11 cellular contexts compared by ENCODE assay signal in genomic region chr1:148532158-148532557, GRCh38. TPM values are rescaled to one million over a fixed set of nuclear protein-coding genes. Genes with fewer than 3 reads are reported as not detected.
DNase-seq lines count a peak whose midpoint lies in the region; ATAC-seq and TF ChIP-seq lines count a peak whose summit lies in the region.
"Not testable (repeated sequence)": the region's sequence is repeated elsewhere in the genome, so short reads cannot be mapped to it uniquely, and the experiment has no call there.
"Had no signal": no experiment of that assay in that cellular context is flagged by ENCODE, and none has a peak within 500 bp of the region (broad histone marks: within the 10 kb centered on the region; RNA-seq: fewer than 3 reads in every experiment).

No MANE protein-coding gene starts in this region.

- not testable (repeated sequence) for H3K9me3 Mint-ChIP-seq in GM23338, WTC11

- H3K27me3 Mint-ChIP-seq in GM23338 (ENCODE audit: insufficient read depth, low read depth, poor library complexity); WTC11 (ENCODE audit: low read depth): not testable (repeated sequence)

- BruUV-seq in Panc1 (replicated peaks; lab: Mats Ljungman, UMichigan), result not testable (repeated sequence)

- H3K9me3 ChIP-seq in Panc1 (ENCODE audit: control insufficient read depth, insufficient read depth, low read depth, low read length), result not testable (repeated sequence)

- intact Hi-C loops in Panc1 (cut with micrococcal nuclease; ENCODE audit: unreplicated experiment), result not testable (repeated sequence)

- H3K4me2 ChIP-seq in GM23338, result not testable (repeated sequence)

- not testable (repeated sequence) for H3K4me3 Mint-ChIP-seq in GM23338, WTC11

- H3K36me3 ChIP-seq in GM23338 (ENCODE audit: insufficient read depth); Panc1 (ENCODE audit: control insufficient read depth, insufficient read depth, low read length): not testable (repeated sequence)

- POLR2A ChIA-PET in Panc1 (lab: Charles Lee); WTC11 (lab: Charles Lee): not testable (repeated sequence)

- CTCF ChIA-PET in Panc1 (lab: Charles Lee); WTC11 (lab: Charles Lee): not testable (repeated sequence)

- not testable (repeated sequence) for H4K20me1 ChIP-seq in GM23338 (replicated peaks; ENCODE audit: insufficient read depth)

- H3K4me1 Mint-ChIP-seq in GM23338, WTC11: not testable (repeated sequence)

- TF ChIP-seq CTCF in GM23338 (conservative IDR thresholded peaks at IDR 0.05; ENCODE audit: low read depth in 2 of 2), result peak in 1 of 2 experiments; percentile 35; a peak in 2 of 4 replicates
- TF ChIP-seq CTCF in Panc1 (IDR thresholded peaks at IDR 0.05), result peak; percentile 17
- TF ChIP-seq CTCF in WTC11 (IDR thresholded peaks at IDR 0.05); fibroblast of mammary gland (conservative IDR thresholded peaks at IDR 0.05; ENCODE audit: control insufficient read depth, insufficient read depth, low read depth, low read length): not testable (repeated sequence)

- DNase-seq in GM23338 (ENCODE audit: low spot score) (peak; percentile 23), M059J (ENCODE audit: low read depth) (peak; percentile 3), WTC11 (ENCODE audit: low spot score) (peak; percentile 13), fibroblast of mammary gland (ENCODE audit: low read depth) (peak; percentile 0), islet precursor cell (peak; percentile 45), renal cortical epithelial cell (ENCODE audit: low read depth) (peak; percentile 0)
- DNase-seq in Panc1 (ENCODE audit: low read depth, low spot score), result not testable (repeated sequence)

- ATAC-seq in GM23338, Panc1, WTC11: not testable (repeated sequence)

- H3K9me2 ChIP-seq in GM23338 (ENCODE audit: insufficient read depth), result not testable (repeated sequence)

- not testable (repeated sequence) for H3K27ac ChIP-seq in GM23338 (ENCODE audit: low read depth); Panc1 (ENCODE audit: low read length)

- not testable (repeated sequence) for H3K36me3 Mint-ChIP-seq in GM23338 (ENCODE audit: low read depth); WTC11

- in situ Hi-C loops in Panc1 (cut with HindIII; ENCODE audit: low pct_unique_long_range_greater_than_20kb, low sequenced_read_pairs), result not testable (repeated sequence)

- not testable (repeated sequence) for H3K4me1 ChIP-seq in GM23338 (ENCODE audit: insufficient read depth); Panc1 (ENCODE audit: control insufficient read depth, insufficient read depth, low read length)

- not testable (repeated sequence) for H3K79me2 ChIP-seq in GM23338 (replicated peaks; ENCODE audit: insufficient read depth)

- H3K4me3 ChIP-seq in GM23338; Panc1 (ENCODE audit: low read depth in 2 of 2, low read length in 2 of 2); fibroblast of mammary gland (ENCODE audit: control insufficient read depth, low read depth, low read length): not testable (repeated sequence)

- H3F3A ChIP-seq in GM23338 (replicated peaks; ENCODE audit: low read depth), result not testable (repeated sequence)

- not testable (repeated sequence) for H3K27me3 ChIP-seq in GM23338 (ENCODE audit: insufficient read depth); Panc1 (ENCODE audit: control insufficient read depth, insufficient read depth, low read length)

- not testable (repeated sequence) for H2AFZ ChIP-seq in GM23338

- not testable (repeated sequence) for H3K27ac Mint-ChIP-seq in GM23338, WTC11

RNA-seq across cellular contexts. Expression of gene PPIAL4G, which starts 49.1 kb away (rescaled TPM):
- not detected in 2 replicates for total RNA-seq in GM23338 (2014; rRNA removed; shearing (Covaris generic))
- 0.07 TPM in 1 of 2 replicates, not detected in the other for polyA plus RNA-seq in GM23338 (2016; fragmentation: Nextera tagmentation; extraction: Ambion mirVana)
- not detected in 2 replicates for total RNA-seq in M059J (2014; rRNA removed; shearing (Covaris generic))
- total RNA-seq in Panc1 (2021; ENCODE audit: unreplicated experiment), result not detected
- polyA plus RNA-seq in Panc1 (2012; ENCODE audit: insufficient read length), result not detected
- total RNA-seq in WTC11 (2021), result not detected in 3 replicates
- not detected in 2 replicates for total RNA-seq in renal cortical epithelial cell
- total RNA-seq: H4, IMR-90 had no signal
- polyA plus RNA-seq: A549, AG04450, IMR-90 had no signal
